16 cellular contexts compared by ENCODE assay signal in the genomic region with DNA sequence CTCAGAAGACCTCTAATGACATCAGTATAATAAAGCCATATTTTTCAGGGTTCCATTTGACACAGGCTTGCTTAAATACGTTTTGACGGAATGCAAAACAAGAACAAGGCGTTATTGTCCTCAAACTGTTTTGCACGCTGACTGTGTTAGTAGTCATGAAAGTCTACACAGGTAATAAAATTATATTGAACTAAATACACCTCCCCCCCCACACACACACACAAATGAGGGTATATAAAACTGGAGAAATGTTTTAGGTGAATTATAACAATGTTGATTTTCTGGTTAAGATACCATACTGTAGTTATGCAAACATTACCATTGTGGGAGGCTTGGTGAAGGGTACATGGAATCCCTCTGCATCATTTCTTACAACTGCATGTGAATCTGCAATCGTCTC.
DNase-seq lines count a peak whose midpoint lies in the region; ATAC-seq and TF ChIP-seq lines count a peak whose summit lies in the region.
"Had no signal": no experiment of that assay in that cellular context is flagged by ENCODE, and none has a peak within 500 bp of the region (broad histone marks: within the 10 kb centered on the region; RNA-seq: fewer than 3 reads in every experiment).

No MANE protein-coding gene starts in this region.

- 31 to 60% methylated on average over 5 of the region's 5 CpGs for WGBS in transverse colon (ENCODE audit: low coverage in 1 of 2), 2 donors

- H3K36me3 ChIP-seq in colonic mucosa (no peaks in the 10 kb centered on the region), mucosa of descending colon (ENCODE audit: low read depth) (no peaks in the 10 kb centered on the region), transverse colon (no peaks in the 10 kb centered on the region)
- H3K36me3 ChIP-seq: BLaER1 treated with 17β-estradiol and CSF1 and Interleukin-3, amounts not matched to agents 10 nM and 100 nM had no signal

- H3K9me3 ChIP-seq in colonic mucosa (no peaks in the 10 kb centered on the region), mucosa of descending colon (no peaks in the 10 kb centered on the region), transverse colon (peaks cover 6 to 8% of the 10 kb centered on the region in 2 donors)
- H3K9me3 ChIP-seq: Caco-2 had no signal

- in situ Hi-C loops in transverse colon (cut with MboI; ENCODE audit: low pct_ligation_motif_present in 1 of 4, low pct_unique_long_range_greater_than_20kb in 1 of 4, low sequenced_read_pairs in 3 of 4): no loop called here

- H3K27ac ChIP-seq in colonic mucosa: peak overlapping the region; percentile 2
- H3K27ac ChIP-seq in transverse colon: peak overlapping the region; percentile 62 to 76 (median 64)
- H3K27ac ChIP-seq: 22Rv1; A549; BLaER1 treated with 17β-estradiol and CSF1 and Interleukin-3, amounts not matched to agents 10 nM and 100 nM; C4-2B had no signal

- no peak for DNase-seq in colonic mucosa
- peak in 1 of 3 donors; percentile 55 for DNase-seq in mucosa of descending colon
- peak; percentile 22 for DNase-seq in transverse colon
- DNase-seq in activated effector memory CD4-positive, alpha-beta T cell treated with anti-CD3 and anti-CD28 coated beads, Interleukin-2, amount 50 U/mL, for 16 hours: no peak
- DNase-seq: AML-193; Caco-2; Calu3; CD4-positive, alpha-beta T cell; CD8-positive, alpha-beta T cell; DMS79 treated with DMSO at 0.1 percent for 48 hours; GF-D8 had no signal

- intact Hi-C loops in colonic mucosa (cut with DNase I): no loop called here
- intact Hi-C loops in mucosa of descending colon (cut with DNase I, micrococcal nuclease): no loop called here
- intact Hi-C loops in transverse colon (cut with DNase I; ENCODE audit: low total_unique reads): no loop called here

- H3K4me3 ChIP-seq in colonic mucosa (no peak overlapping the region), mucosa of descending colon (no peak overlapping the region), transverse colon (no peak overlapping the region)
- H3K4me3 ChIP-seq: A549; BLaER1 treated with 17β-estradiol and CSF1 and Interleukin-3, amounts not matched to agents 10 nM and 100 nM had no signal

- TF ChIP-seq CTCF in colonic mucosa (IDR thresholded peaks at IDR 0.05) (no peak), mucosa of descending colon (IDR thresholded peaks at IDR 0.05) (no peak), transverse colon (IDR thresholded peaks at IDR 0.05) (no peak)

- no peak for TF ChIP-seq EP300 in transverse colon (IDR thresholded peaks at IDR 0.05; ENCODE audit: low read depth)

- H3K4me1 ChIP-seq in colonic mucosa (peaks cover 4% of the 10 kb centered on the region), mucosa of descending colon (ENCODE audit: low read depth) (peaks cover 14% of the 10 kb centered on the region), transverse colon (peaks cover 0 to 52% (median 19%) of the 10 kb centered on the region in 4 donors)
- H3K4me1 ChIP-seq: A549; BLaER1 treated with 17β-estradiol and CSF1 and Interleukin-3, amounts not matched to agents 10 nM and 100 nM; Caco-2 had no signal

- ATAC-seq in mucosa of descending colon: peak; percentile 61
- ATAC-seq in HG03280 (IDR thresholded peaks at IDR 0.05; ENCODE audit: unreplicated experiment): no peak
- ATAC-seq: A549; CD8-positive, alpha-beta T cell had no signal

- no peak overlapping the region for H3K9ac ChIP-seq in colonic mucosa (ENCODE audit: low read depth in 2 of 2, low read length in 2 of 2)
- H3K9ac ChIP-seq: BLaER1 treated with 17β-estradiol and CSF1 and Interleukin-3, amounts not matched to agents 10 nM and 100 nM had no signal

- no peaks in the 10 kb centered on the region for H3K27me3 ChIP-seq in colonic mucosa
- H3K27me3 ChIP-seq in transverse colon: no peaks in the 10 kb centered on the region
- H3K27me3 ChIP-seq: BLaER1 treated with 17β-estradiol and CSF1 and Interleukin-3, amounts not matched to agents 10 nM and 100 nM had no signal

- no peak for TF ChIP-seq POLR2A in transverse colon (IDR thresholded peaks at IDR 0.05)
